ENCODE assay signal across 13 cellular contexts in the genomic region with DNA sequence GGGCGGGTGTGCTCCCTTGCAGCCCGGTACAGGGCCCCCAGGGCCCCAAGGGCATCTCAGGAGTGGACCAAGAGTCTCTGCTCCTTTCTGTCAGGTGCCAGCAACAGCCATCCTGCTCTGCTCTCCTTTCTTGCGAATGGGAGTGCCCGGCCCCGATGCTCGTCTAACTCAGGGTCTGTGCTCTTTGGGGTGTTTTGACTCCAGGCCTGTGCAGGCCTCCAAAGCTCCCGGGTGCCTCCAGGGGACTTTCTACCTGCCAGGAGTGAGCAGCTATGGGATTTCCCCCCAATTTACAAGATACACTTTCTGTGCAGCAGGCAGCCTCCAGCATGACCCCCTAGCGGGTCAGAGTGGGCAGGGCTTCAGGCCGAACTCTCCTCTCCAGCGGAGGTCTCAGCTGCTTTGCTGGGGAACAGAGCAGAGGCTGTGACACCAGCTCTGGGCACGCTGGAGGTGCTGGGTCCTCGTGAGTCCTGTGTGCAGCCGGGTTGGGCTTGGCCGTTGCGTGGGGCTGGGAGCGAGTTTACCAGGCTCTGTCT. TPM values are rescaled to one million over a fixed set of nuclear protein-coding genes. Genes with fewer than 3 reads are reported as not detected.
DNase-seq lines count a peak whose midpoint lies in the region; ATAC-seq and TF ChIP-seq lines count a peak whose summit lies in the region.
"Had no signal": no experiment of that assay in that cellular context is flagged by ENCODE, and none has a peak within 500 bp of the region (broad histone marks: within the 10 kb centered on the region; RNA-seq: fewer than 3 reads in every experiment).

No MANE protein-coding gene starts in this region.

- H3K9me3 ChIP-seq in OCI-LY3 (ENCODE audit: insufficient read depth, low read length) (no peaks in the 10 kb centered on the region), tibial artery (peaks cover 0 to 5% (median 0%) of the 10 kb centered on the region in 3 donors)

- H3K23ac ChIP-seq in mesendoderm (ENCODE audit: low read length), result no peak overlapping the region

- H3K9ac ChIP-seq in OCI-LY3 (ENCODE audit: low read length), result peak overlapping the region; percentile 39; the same call in 1 of the 2 replicates
- H3K9ac ChIP-seq in mesendoderm (ENCODE audit: low read length), result no peak overlapping the region

- H3K79me1 ChIP-seq in mesendoderm (ENCODE audit: low read length), result no peaks in the 10 kb centered on the region

- H3K27me3 ChIP-seq in OCI-LY3 (ENCODE audit: low read depth, low read length) (no peaks in the 10 kb centered on the region), mesendoderm (ENCODE audit: insufficient read depth, low read length, poor library complexity) (peaks cover 8% of the 10 kb centered on the region), tibial artery (peaks cover 10 to 93% of the 10 kb centered on the region in 2 donors), foreskin keratinocyte (peaks cover 58% of the 10 kb centered on the region)

- DNase-seq in epithelial cell of esophagus (ENCODE audit: low read depth), result peak; percentile 19
- DNase-seq in mesendoderm, result no peak
- DNase-seq in tibial artery, result no peak
- DNase-seq in activated CD8-positive, alpha-beta memory T cell treated with anti-CD3 and anti-CD28 coated beads, Interleukin-2, amount 50 U/mL, for 48 hours, result no peak
- no peak for DNase-seq in foreskin keratinocyte
- DNase-seq in DMS 273 (lab: John Stamatoyannopoulos, UW; ENCODE audit: unreplicated experiment), result no peak
- no peak for DNase-seq in NOMO-1 (lab: John Stamatoyannopoulos, UW; ENCODE audit: unreplicated experiment in 2 of 2)
- DNase-seq: activated CD4-positive, CD25-positive, alpha-beta regulatory T cell treated with anti-CD3 and anti-CD28 coated beads, Interleukin-2, amount 50 U/mL, for 72 hours; activated effector memory CD4-positive, alpha-beta T cell treated with anti-CD3 and anti-CD28 coated beads, Interleukin-2, amount 50 U/mL, for 16 hours; COR-L47; MM.1S had no signal

- H2BK120ac ChIP-seq in mesendoderm (ENCODE audit: low read depth, low read length), result no peak overlapping the region

- H3K79me2 ChIP-seq in OCI-LY3 (ENCODE audit: low read length) (no peaks in the 10 kb centered on the region), mesendoderm (ENCODE audit: control insufficient read depth, insufficient read depth, low read length) (no peaks in the 10 kb centered on the region)

- H3K18ac ChIP-seq in mesendoderm (ENCODE audit: low read length), result no peak overlapping the region

- H3K4me3 ChIP-seq in OCI-LY3 (ENCODE audit: low read length), result peak overlapping the region; percentile 54
- H3K4me3 ChIP-seq in epithelial cell of esophagus (ENCODE audit: low read length), result no peak overlapping the region
- no peak overlapping the region for H3K4me3 ChIP-seq in mesendoderm (ENCODE audit: low read length)
- H3K4me3 ChIP-seq in tibial artery, result peak overlapping the region; percentile 3 to 21

- H3K4me2 ChIP-seq in OCI-LY3 (ENCODE audit: low read length) (peak overlapping the region; percentile 73), mesendoderm (ENCODE audit: low read length) (no peak overlapping the region)

- H4K20me1 ChIP-seq in OCI-LY3 (ENCODE audit: insufficient read depth, low read length), result no peaks in the 10 kb centered on the region

- ATAC-seq in foreskin keratinocyte, result no peak

- H3K4ac ChIP-seq in mesendoderm (ENCODE audit: low read depth, low read length), result no peak overlapping the region

- no CpG with 5 or more reads among the region's 16 CpGs for WGBS in mesendoderm (ENCODE audit: extremely low coverage, insufficient coverage, low lambda C conversion rate)

- intact Hi-C loops in tibial artery (cut with DNase I; ENCODE audit: low total_unique reads), result no loop called here

- H3K27ac ChIP-seq in OCI-LY3 (ENCODE audit: low read length), result peak overlapping the region; percentile 43
- no peak overlapping the region for H3K27ac ChIP-seq in mesendoderm (ENCODE audit: low read depth, low read length)
- H3K27ac ChIP-seq in tibial artery, result no peak overlapping the region
- no peak overlapping the region for H3K27ac ChIP-seq in foreskin keratinocyte

- H2BK15ac ChIP-seq in mesendoderm (replicated peaks; ENCODE audit: low read depth), result no peak overlapping the region

- TF ChIP-seq CTCF in OCI-LY3 (IDR thresholded peaks at IDR 0.05; ENCODE audit: low read depth, low read length), result peak; percentile 24
- no peak for TF ChIP-seq CTCF in epithelial cell of esophagus (IDR thresholded peaks at IDR 0.05; ENCODE audit: insufficient read depth, low read depth, low read length, missing control alignments)
- no peak for TF ChIP-seq CTCF in tibial artery (IDR thresholded peaks at IDR 0.05)
- no peak for TF ChIP-seq CTCF in foreskin keratinocyte (conservative IDR thresholded peaks at IDR 0.05)

- H4K8ac ChIP-seq in mesendoderm (ENCODE audit: low read depth, low read length), result no peak overlapping the region

- H4K5ac ChIP-seq in mesendoderm (ENCODE audit: low read length), result no peak overlapping the region

- H2AFZ ChIP-seq in OCI-LY3 (ENCODE audit: low read depth, low read length), result peak overlapping the region; percentile 77

- H3K56ac ChIP-seq in mesendoderm (ENCODE audit: low read length), result peak overlapping the region; percentile 39

- no peak overlapping the region for H2BK5ac ChIP-seq in mesendoderm (ENCODE audit: low read length)

- H3K4me1 ChIP-seq in OCI-LY3 (ENCODE audit: low read length), result peaks cover 33% of the 10 kb centered on the region
- peaks cover 4% of the 10 kb centered on the region for H3K4me1 ChIP-seq in mesendoderm (ENCODE audit: control insufficient read depth, low read depth, low read length)
- H3K4me1 ChIP-seq in tibial artery, result peaks cover 4 to 72% (median 44%) of the 10 kb centered on the region in 4 donors
- no peaks in the 10 kb centered on the region for H3K4me1 ChIP-seq in foreskin keratinocyte

- H2AK5ac ChIP-seq in mesendoderm (ENCODE audit: low read length), result no peak overlapping the region

- H3K36me3 ChIP-seq in OCI-LY3 (replicated peaks; ENCODE audit: low read depth, low read length), result no peaks in the 10 kb centered on the region
- H3K36me3 ChIP-seq in mesendoderm (ENCODE audit: control insufficient read depth, insufficient read depth, low read length), result no peaks in the 10 kb centered on the region
- H3K36me3 ChIP-seq in tibial artery, result no peaks in the 10 kb centered on the region

RNA-seq across cellular contexts. Expression of gene NRARP, which starts 3.0 kb away (rescaled TPM):
- polyA plus RNA-seq in mesendoderm (2013, experiment 1 of 2), result 4.0 TPM
- polyA plus RNA-seq in mesendoderm (2013, experiment 2 of 2), result 4.5 TPM
- total RNA-seq in foreskin keratinocyte, result 0.81 and 1.1 TPM in 2 replicates
- polyA plus RNA-seq in foreskin keratinocyte, result 0.76 and 0.96 TPM in 2 replicates

RNA-seq across cellular contexts. Expression of gene TOR4A, which starts 21.5 kb away (rescaled TPM):
- 4.1 TPM for polyA plus RNA-seq in mesendoderm (2013, experiment 1 of 2)
- polyA plus RNA-seq in mesendoderm (2013, experiment 2 of 2), result 4.0 TPM
- total RNA-seq in foreskin keratinocyte, result 15.8 and 19.9 TPM in 2 replicates
- 11.8 and 15.7 TPM in 2 replicates for polyA plus RNA-seq in foreskin keratinocyte

RNA-seq across cellular contexts. Expression of gene NELFB, which starts 43.9 kb away (rescaled TPM):
- 39.7 TPM for polyA plus RNA-seq in mesendoderm (2013, experiment 1 of 2)
- 39.7 TPM for polyA plus RNA-seq in mesendoderm (2013, experiment 2 of 2)
- total RNA-seq in foreskin keratinocyte, result 47.5 and 51.3 TPM in 2 replicates
- 50.3 and 54.3 TPM in 2 replicates for polyA plus RNA-seq in foreskin keratinocyte

RNA-seq across cellular contexts. Expression of gene STPG3, which starts 48.0 kb away (rescaled TPM):
- 0.14 TPM for polyA plus RNA-seq in mesendoderm (2013, experiment 1 of 2)
- 0.15 TPM for polyA plus RNA-seq in mesendoderm (2013, experiment 2 of 2)
- not detected in 2 replicates for total RNA-seq in foreskin keratinocyte
- not detected in 2 replicates for polyA plus RNA-seq in foreskin keratinocyte
- total RNA-seq: SK-MEL-5 had no signal

RNA-seq across cellular contexts. Expression of gene TUBB4B, which starts 58.0 kb away (rescaled TPM):
- polyA plus RNA-seq in mesendoderm (2013, experiment 1 of 2), result 288 TPM
- 285 TPM for polyA plus RNA-seq in mesendoderm (2013, experiment 2 of 2)
- 766 and 947 TPM in 2 replicates for total RNA-seq in foreskin keratinocyte
- polyA plus RNA-seq in foreskin keratinocyte, result 1,088 and 1,242 TPM in 2 replicates

Comparison
In these comparisons a context has a peak if more than half of its experiments do, and no peak if none do; other contexts are left out.
1. H3K4me3 ChIP-seq: peak in OCI-LY3 (single experiment) and tibial artery (2 of 2); none in epithelial cell of esophagus (single experiment) and mesendoderm (single experiment).